10 cellular contexts compared by ENCODE assay signal in the genomic region with DNA sequence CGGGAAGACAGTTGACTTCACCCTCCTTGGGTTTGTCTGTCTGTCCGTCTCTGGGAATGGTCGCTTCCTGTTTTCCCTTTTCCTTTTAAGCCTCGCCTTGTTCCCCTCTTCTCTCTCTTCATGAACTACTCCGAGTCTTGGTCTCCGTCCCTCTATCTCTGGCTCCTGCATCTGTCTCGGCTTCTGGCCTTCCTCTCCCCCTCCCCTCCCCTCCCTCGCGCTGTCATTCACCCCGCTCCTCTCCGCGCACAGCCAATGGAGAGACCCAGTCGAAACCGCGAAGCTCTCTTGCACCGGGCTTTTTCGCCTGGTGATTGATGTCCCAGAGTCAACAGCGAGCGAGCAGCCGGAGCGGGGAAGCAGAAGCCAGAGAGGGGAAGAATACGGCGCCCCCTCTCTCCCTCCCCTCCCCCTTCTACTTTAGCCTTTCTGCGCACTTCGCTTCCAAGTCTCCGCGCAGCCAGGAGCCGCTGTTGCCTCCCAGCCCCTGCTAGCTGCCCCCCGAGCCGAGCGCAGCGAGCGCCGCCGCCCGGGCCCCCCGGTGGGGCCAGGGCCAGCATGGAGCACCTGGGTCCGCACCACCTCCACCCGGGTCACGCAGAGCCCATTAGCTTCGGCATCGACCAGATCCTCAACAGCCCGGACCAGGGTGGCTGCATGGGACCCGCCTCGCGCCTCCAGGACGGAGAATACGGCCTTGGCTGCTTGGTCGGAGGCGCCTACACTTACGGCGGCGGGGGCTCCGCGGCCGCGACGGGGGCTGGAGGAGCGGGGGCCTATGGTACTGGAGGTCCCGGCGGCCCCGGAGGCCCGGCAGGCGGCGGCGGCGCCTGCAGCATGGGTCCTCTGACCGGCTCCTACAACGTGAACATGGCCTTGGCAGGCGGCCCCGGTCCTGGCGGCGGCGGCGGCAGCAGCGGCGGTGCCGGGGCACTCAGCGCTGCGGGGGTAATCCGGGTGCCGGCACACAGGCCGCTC. TPM values are rescaled to one million over a fixed set of nuclear protein-coding genes. Genes with fewer than 3 reads are reported as not detected.
DNase-seq lines count a peak whose midpoint lies in the region; ATAC-seq and TF ChIP-seq lines count a peak whose summit lies in the region.
"Had no signal": no experiment of that assay in that cellular context is flagged by ENCODE, and none has a peak within 500 bp of the region (broad histone marks: within the 10 kb centered on the region; RNA-seq: fewer than 3 reads in every experiment).

A gene (plus strand): TSS at position 317 of the 978 bp plus-strand sequence. CDS start 242 bp downstream, at position 559.

- peak within 1 kb of the TSS; percentile 6 for H3K4me3 Mint-ChIP-seq in activated CD8-positive, alpha-beta T cell treated with anti-CD3 and anti-CD28 coated beads for 36 hours
- no peak within 1 kb of the TSS for H3K4me3 Mint-ChIP-seq in activated CD8-positive, alpha-beta T cell treated with anti-CD3 and anti-CD28 coated beads, Interleukin-2, amount 10 ng/mL, durations not matched to agents 7 days and 5 days

- no peaks in the 10 kb centered on the region for H3K36me3 Mint-ChIP-seq in activated CD8-positive, alpha-beta T cell treated with anti-CD3 and anti-CD28 coated beads for 36 hours (ENCODE audit: low read depth)
- H3K36me3 Mint-ChIP-seq in activated CD8-positive, alpha-beta T cell treated with anti-CD3 and anti-CD28 coated beads, Interleukin-2, amount 10 ng/mL, durations not matched to agents 7 days and 5 days (ENCODE audit: low read depth), result no peaks in the 10 kb centered on the region

- TF ChIP-seq CTCF in activated CD8-positive, alpha-beta T cell treated with anti-CD3 and anti-CD28 coated beads for 36 hours (IDR thresholded peaks at IDR 0.05), result no peak
- TF ChIP-seq CTCF in suprapubic skin (IDR thresholded peaks at IDR 0.05) (no peak), GM13976 (IDR thresholded peaks at IDR 0.05; ENCODE audit: borderline replicate concordance, control extremely low read depth, extremely low read depth, insufficient read depth, missing control alignments) (no peak), RWPE1 (conservative IDR thresholded peaks at IDR 0.05; ENCODE audit: low read depth) (no peak)

- POLR2A ChIA-PET in activated CD8-positive, alpha-beta T cell treated with anti-CD3 and anti-CD28 coated beads for 36 hours (lab: Charles Lee), result no interaction called here
- POLR2A ChIA-PET in activated CD8-positive, alpha-beta T cell treated with anti-CD3 and anti-CD28 coated beads, Interleukin-2, amount 10 ng/mL, durations not matched to agents 7 days and 5 days (lab: Charles Lee), result interaction anchor here (0.7 to 1.0 kb wide), 2 partner anchors 9 to 93 kb away, joined by 3 to 5 read pairs; no protein-coding TSS in a partner anchor
- POLR2A ChIA-PET in RWPE1 (lab: Yijun Ruan, JAX; ENCODE audit: low non-redundant PET), result no interaction called here

- intact Hi-C loops in activated CD8-positive, alpha-beta T cell treated with anti-CD3 and anti-CD28 coated beads for 36 hours (cut with micrococcal nuclease), result loop anchor here (10.0 kb wide), 1 partner anchor 406 kb away; no protein-coding TSS in a partner anchor

- H3K9ac ChIP-seq in iPS-18a (ENCODE audit: low read length), result no peak within 1 kb of the TSS

- no peak for ATAC-seq in activated CD8-positive, alpha-beta T cell treated with anti-CD3 and anti-CD28 coated beads for 36 hours
- ATAC-seq in activated CD8-positive, alpha-beta T cell treated with anti-CD3 and anti-CD28 coated beads, Interleukin-2, amount 10 ng/mL, durations not matched to agents 7 days and 5 days, result no peak
- ATAC-seq in HG02840 (IDR thresholded peaks at IDR 0.05; ENCODE audit: low FRiP score, unreplicated experiment), result no peak

- in situ Hi-C loops in GM13976 (cut with MboI; ENCODE audit: low sequenced_read_pairs, unreplicated experiment), result no loop called here

- H3K4me3 ChIP-seq in iPS-18a (ENCODE audit: low read length) (peak within 1 kb of the TSS; percentile 17), suprapubic skin (peak within 1 kb of the TSS; percentile 40)

- peaks cover 78% of the 10 kb centered on the region for H3K27me3 Mint-ChIP-seq in activated CD8-positive, alpha-beta T cell treated with anti-CD3 and anti-CD28 coated beads for 36 hours
- H3K27me3 Mint-ChIP-seq in activated CD8-positive, alpha-beta T cell treated with anti-CD3 and anti-CD28 coated beads, Interleukin-2, amount 10 ng/mL, durations not matched to agents 7 days and 5 days (ENCODE audit: low read depth), result peaks cover 81% of the 10 kb centered on the region

- H3K9me3 ChIP-seq in iPS-18a (ENCODE audit: control insufficient read depth, low read depth, low read length), result no peaks in the 10 kb centered on the region
- no peaks in the 10 kb centered on the region for H3K9me3 ChIP-seq in suprapubic skin
- H3K9me3 ChIP-seq: adrenal gland, neutrophil had no signal

- H3K4me1 Mint-ChIP-seq in activated CD8-positive, alpha-beta T cell treated with anti-CD3 and anti-CD28 coated beads for 36 hours (ENCODE audit: low read depth), result peaks cover 28% of the 10 kb centered on the region
- H3K4me1 Mint-ChIP-seq in activated CD8-positive, alpha-beta T cell treated with anti-CD3 and anti-CD28 coated beads, Interleukin-2, amount 10 ng/mL, durations not matched to agents 7 days and 5 days (ENCODE audit: low read depth), result peaks cover 17% of the 10 kb centered on the region

- CTCF ChIA-PET in activated CD8-positive, alpha-beta T cell treated with anti-CD3 and anti-CD28 coated beads for 36 hours (lab: Charles Lee), result interaction anchor here (1.2 to 3.2 kb wide), 5 partner anchors 8 to 36 kb away, joined by 3 to 22 read pairs (median 8); no protein-coding TSS in a partner anchor
- CTCF ChIA-PET in activated CD8-positive, alpha-beta T cell treated with anti-CD3 and anti-CD28 coated beads, Interleukin-2, amount 10 ng/mL, durations not matched to agents 7 days and 5 days (lab: Charles Lee), result interaction anchor here (1.3 to 1.8 kb wide), 2 partner anchors 10 to 11 kb away, joined by 4 to 8 read pairs; no protein-coding TSS in a partner anchor
- CTCF ChIA-PET in RWPE1 (lab: Yijun Ruan, JAX), result interaction anchor here (0.6 to 4.0 kb wide), 4 partner anchors 9 to 63 kb away, joined by 3 to 15 read pairs (median 6); no protein-coding TSS in a partner anchor

- WGBS in suprapubic skin, result 4% methylated on average over 41 of the region's 83 CpGs

- no peak for TF ChIP-seq EP300 in suprapubic skin (IDR thresholded peaks at IDR 0.05)

- no peaks in the 10 kb centered on the region for H3K9me3 Mint-ChIP-seq in activated CD8-positive, alpha-beta T cell treated with anti-CD3 and anti-CD28 coated beads for 36 hours
- H3K9me3 Mint-ChIP-seq in activated CD8-positive, alpha-beta T cell treated with anti-CD3 and anti-CD28 coated beads, Interleukin-2, amount 10 ng/mL, durations not matched to agents 7 days and 5 days (ENCODE audit: insufficient read depth), result no peaks in the 10 kb centered on the region

- no peak for DNase-seq in activated CD8-positive, alpha-beta T cell treated with anti-CD3 and anti-CD28 coated beads for 36 hours
- DNase-seq in activated CD8-positive, alpha-beta T cell treated with anti-CD3 and anti-CD28 coated beads, Interleukin-2, amount 10 ng/mL, durations not matched to agents 7 days and 5 days, result no peak
- DNase-seq in NCI-H82 (lab: John Stamatoyannopoulos, UW), result peak; percentile 85
- DNase-seq in suprapubic skin (ENCODE audit: low spot score in 2 of 2), result no peak
- DNase-seq in GM13976 (ENCODE audit: low spot score), result no peak
- no peak for DNase-seq in RWPE1 (ENCODE audit: low spot score)

- TF ChIP-seq POLR2A in suprapubic skin (IDR thresholded peaks at IDR 0.05), result no peak

- no peaks in the 10 kb centered on the region for H3K36me3 ChIP-seq in iPS-18a (ENCODE audit: control insufficient read depth, low read depth, low read length)
- no peaks in the 10 kb centered on the region for H3K36me3 ChIP-seq in suprapubic skin
- H3K36me3 ChIP-seq: adrenal gland, neutrophil had no signal

- H3K27me3 ChIP-seq in iPS-18a (ENCODE audit: control insufficient read depth, insufficient read depth, low read length), result peaks cover 100% of the 10 kb centered on the region
- peaks cover 100% of the 10 kb centered on the region for H3K27me3 ChIP-seq in suprapubic skin

- no peak within 1 kb of the TSS for H3K27ac Mint-ChIP-seq in activated CD8-positive, alpha-beta T cell treated with anti-CD3 and anti-CD28 coated beads for 36 hours
- H3K27ac Mint-ChIP-seq in activated CD8-positive, alpha-beta T cell treated with anti-CD3 and anti-CD28 coated beads, Interleukin-2, amount 10 ng/mL, durations not matched to agents 7 days and 5 days, result no peak within 1 kb of the TSS

- no peak within 1 kb of the TSS for H3K27ac ChIP-seq in iPS-18a (ENCODE audit: low read length)
- H3K27ac ChIP-seq in suprapubic skin, result no peak within 1 kb of the TSS
- no peak within 1 kb of the TSS for H3K27ac ChIP-seq in RWPE1
- H3K27ac ChIP-seq: adrenal gland, neutrophil had no signal

- H3K4me1 ChIP-seq in iPS-18a (ENCODE audit: control insufficient read depth, low read depth, low read length), result peaks cover 3% of the 10 kb centered on the region
- peaks cover 49% of the 10 kb centered on the region for H3K4me1 ChIP-seq in suprapubic skin

RNA-seq across cellular contexts. Expression of the gene that starts here (rescaled TPM):
- total RNA-seq in activated CD8-positive, alpha-beta T cell treated with anti-CD3 and anti-CD28 coated beads for 36 hours, result not detected
- total RNA-seq in activated CD8-positive, alpha-beta T cell treated with anti-CD3 and anti-CD28 coated beads, Interleukin-2, amount 10 ng/mL, durations not matched to agents 7 days and 5 days, result not detected
- total RNA-seq in suprapubic skin, result not detected
- total RNA-seq: adrenal gland had no signal
